In genomic region chr15:40436892-40437753, GRCh38 we compare ENCODE assay signal across 5 cellular contexts. TPM values are rescaled to one million over a fixed set of nuclear protein-coding genes. Genes with fewer than 3 reads are reported as not detected.
DNase-seq lines count a peak whose midpoint lies in the region; TF ChIP-seq lines count a peak whose summit lies in the region.

No MANE protein-coding gene starts in this region.

- H3K27me3 ChIP-seq in adrenal gland: peaks cover 4% of the 10 kb centered on the region

- H3K27ac ChIP-seq in adrenal gland: no peak overlapping the region

- H3K4me3 ChIP-seq in NB4 (ENCODE audit: low read depth, low read length) (peak overlapping the region; percentile 16), choroid plexus epithelial cell (ENCODE audit: low read depth, low read length) (peak overlapping the region; percentile 44), adrenal gland (peak overlapping the region in 1 of 4 donors; percentile 53)

- H3K36me3 ChIP-seq in adrenal gland (replicated peaks in 1 of 2): no peaks in the 10 kb centered on the region

- intact Hi-C loops in adrenal gland (cut with DNase I): no loop called here

- TF ChIP-seq CTCF in NB4 (IDR thresholded peaks at IDR 0.05; ENCODE audit: low read depth, low read length) (no peak), choroid plexus epithelial cell (conservative IDR thresholded peaks at IDR 0.05; ENCODE audit: low read depth, low read length) (no peak), adrenal gland (IDR thresholded peaks at IDR 0.05) (no peak)

- no peak for DNase-seq in NB4 (ENCODE audit: low read depth)
- no peak for DNase-seq in choroid plexus epithelial cell (ENCODE audit: low read depth)
- peak; percentile 42 for DNase-seq in retina
- DNase-seq in adrenal gland: no peak
- DNase-seq in activated CD4-positive, alpha-beta T cell treated with anti-CD3 and anti-CD28 coated beads, Interleukin-2, amount 50 U/mL, for 48 hours: no peak

- no peak for TF ChIP-seq POLR2A in NB4 (IDR thresholded peaks at IDR 0.05; ENCODE audit: extremely low read depth, insufficient read length)
- TF ChIP-seq POLR2A in adrenal gland (IDR thresholded peaks at IDR 0.05): no peak

- WGBS in adrenal gland, 4 donors: 42 to 51% (median 46%) methylated on average over 13 to 17 of the region's 17 CpGs

- H3K4me1 ChIP-seq in adrenal gland (replicated peaks in 1 of 2): peaks cover 23 to 34% of the 10 kb centered on the region in 2 donors

- H3K9me3 ChIP-seq in adrenal gland (replicated peaks in 1 of 3): no peaks in the 10 kb centered on the region

RNA-seq across cellular contexts. Expression of gene BAHD1, which starts 3.6 kb away (rescaled TPM):
- 10 to 100 TPM; 26.3 to 58.8 (median 36.3) TPM for total RNA-seq in adrenal gland
- polyA plus RNA-seq in adrenal gland: 10 to 100 TPM; 13.2 to 30.8 (median 23.6) TPM

RNA-seq across cellular contexts. Expression of gene IVD, which starts 31.5 kb away (rescaled TPM):
- 100 to 1,000 TPM; 120 to 252 (median 169) TPM for total RNA-seq in adrenal gland
- 10 to 100 TPM; 61.0 to 92.4 (median 62.6) TPM for polyA plus RNA-seq in adrenal gland

RNA-seq across cellular contexts. Expression of gene CHST14, which starts 33.7 kb away (rescaled TPM):
- total RNA-seq in adrenal gland: 10 to 100 TPM in 5 of 8 donors, 1 to 10 TPM in 3; 7.9 to 20.6 (median 14.2) TPM
- 10 to 100 TPM in 1 of 3 donors, 1 to 10 TPM in 2; 5.0 to 11.0 (median 6.7) TPM for polyA plus RNA-seq in adrenal gland

RNA-seq across cellular contexts. Expression of gene KNSTRN, which starts 54.6 kb away (rescaled TPM):
- total RNA-seq in adrenal gland: 10 to 100 TPM in 4 of 8 donors, 1 to 10 TPM in 4; 4.0 to 16.5 (median 10.4) TPM
- polyA plus RNA-seq in adrenal gland: 10 to 100 TPM in 1 of 3 donors, 1 to 10 TPM in 2; 7.0 to 21.9 (median 9.2) TPM
